9 cellular contexts compared by ENCODE assay signal in genomic region chr9:136975624-136976023, GRCh38. TPM values are rescaled to one million over a fixed set of nuclear protein-coding genes. Genes with fewer than 3 reads are reported as not detected.
DNase-seq lines count a peak whose midpoint lies in the region; ATAC-seq and TF ChIP-seq lines count a peak whose summit lies in the region.
"Had no signal": no experiment of that assay in that cellular context is flagged by ENCODE, and none has a peak within 500 bp of the region (broad histone marks: within the 10 kb centered on the region; RNA-seq: fewer than 3 reads in every experiment).

No MANE protein-coding gene starts in this region.

- no peaks in the 10 kb centered on the region for H3K27me3 ChIP-seq in GM23338 (ENCODE audit: insufficient read depth)

- no peaks in the 10 kb centered on the region for H3K36me3 Mint-ChIP-seq in GM23338 (ENCODE audit: low read depth)
- H3K36me3 Mint-ChIP-seq in activated T-cell treated with anti-CD3 and anti-CD28 coated beads, Interleukin-2, amount 50 U/mL, for 24 hours (ENCODE audit: low read depth) = no peaks in the 10 kb centered on the region

- no peak overlapping the region for H3K4me2 ChIP-seq in GM23338

- no peaks in the 10 kb centered on the region for H3K36me3 ChIP-seq in GM23338 (ENCODE audit: insufficient read depth)

- H3K27ac Mint-ChIP-seq in GM23338 = no peak overlapping the region
- H3K27ac Mint-ChIP-seq in activated T-cell treated with anti-CD3 and anti-CD28 coated beads, Interleukin-2, amount 50 U/mL, for 24 hours = peak overlapping the region; percentile 23

- no peak overlapping the region for H2AFZ ChIP-seq in GM23338

- peaks cover 9% of the 10 kb centered on the region for H3K27me3 Mint-ChIP-seq in GM23338 (ENCODE audit: insufficient read depth, low read depth, poor library complexity)
- H3K27me3 Mint-ChIP-seq in activated T-cell treated with anti-CD3 and anti-CD28 coated beads, Interleukin-2, amount 50 U/mL, for 24 hours = peaks cover 4% of the 10 kb centered on the region

- H3K4me1 Mint-ChIP-seq in GM23338 = peaks cover 2% of the 10 kb centered on the region; the same call in 1 of the 3 replicates
- H3K4me1 Mint-ChIP-seq in activated T-cell treated with anti-CD3 and anti-CD28 coated beads, Interleukin-2, amount 50 U/mL, for 24 hours (ENCODE audit: low read depth) = peaks cover 20% of the 10 kb centered on the region

- no peaks in the 10 kb centered on the region for H3K9me2 ChIP-seq in GM23338 (ENCODE audit: insufficient read depth)

- no peaks in the 10 kb centered on the region for H3K9me3 Mint-ChIP-seq in GM23338
- no peaks in the 10 kb centered on the region for H3K9me3 Mint-ChIP-seq in activated T-cell treated with anti-CD3 and anti-CD28 coated beads, Interleukin-2, amount 50 U/mL, for 24 hours

- H3K27ac ChIP-seq in 22Rv1 (no peak overlapping the region), GM23338 (ENCODE audit: low read depth) (no peak overlapping the region)
- H3K27ac ChIP-seq: epithelial cell of prostate had no signal

- no peaks in the 10 kb centered on the region for H4K20me1 ChIP-seq in GM23338 (replicated peaks; ENCODE audit: insufficient read depth)

- DNase-seq in GM23338 (ENCODE audit: low spot score) = peak; percentile 82
- DNase-seq in activated T-cell treated with anti-CD3 and anti-CD28 coated beads, Interleukin-2, amount 50 U/mL, for 24 hours = peak; percentile 56
- DNase-seq in iPS-NIHi11 (ENCODE audit: low spot score) = peak; percentile 79
- no peak for DNase-seq in SIG-M5 (lab: John Stamatoyannopoulos, UW)
- no peak for DNase-seq in D341Med (ENCODE audit: low spot score)

- TF ChIP-seq CTCF in 22Rv1 (IDR thresholded peaks at IDR 0.05) = peak; percentile 24
- TF ChIP-seq CTCF in GM23338 (conservative IDR thresholded peaks at IDR 0.05; ENCODE audit: low read depth in 2 of 2) = peak; percentile 59 to 89

- no peak overlapping the region for H3K4me3 ChIP-seq in GM23338

- H3K79me2 ChIP-seq in GM23338 (replicated peaks; ENCODE audit: insufficient read depth) = no peaks in the 10 kb centered on the region

- ATAC-seq in GM23338 = peak; percentile 43
- no peak for ATAC-seq in HG03108 (IDR thresholded peaks at IDR 0.05; ENCODE audit: unreplicated experiment)
- ATAC-seq in GM19395 (IDR thresholded peaks at IDR 0.05; ENCODE audit: unreplicated experiment) = no peak

- H3K4me1 ChIP-seq in GM23338 (ENCODE audit: insufficient read depth) = no peaks in the 10 kb centered on the region

- no peak overlapping the region for H3K4me3 Mint-ChIP-seq in GM23338
- H3K4me3 Mint-ChIP-seq in activated T-cell treated with anti-CD3 and anti-CD28 coated beads, Interleukin-2, amount 50 U/mL, for 24 hours = no peak overlapping the region

- H3F3A ChIP-seq in GM23338 (replicated peaks; ENCODE audit: low read depth) = no peaks in the 10 kb centered on the region

TF ChIP-seq in GM23338, 12 proteins besides CTCF, POLR2A, EP300 and RAD21:
- TF ChIP-seq POLR2AphosphoS5 (IDR thresholded peaks at IDR 0.05; ENCODE audit: low read depth) = no peak
- no peak for TF ChIP-seq EZH2 (IDR thresholded peaks at IDR 0.05; ENCODE audit: low read depth, unreplicated experiment)
- no peak for TF ChIP-seq ETS1 (IDR thresholded peaks at IDR 0.05)
- TF ChIP-seq ZNF331 (CRISPR knock-in tag; IDR thresholded peaks at IDR 0.05; ENCODE audit: low read depth) = no peak
- no peak for TF ChIP-seq EZH2phosphoT487 (IDR thresholded peaks at IDR 0.05; ENCODE audit: unreplicated experiment)
- TF ChIP-seq ZNF462 (CRISPR knock-in tag; IDR thresholded peaks at IDR 0.05) = no peak
- no peak for TF ChIP-seq STAT1 (IDR thresholded peaks at IDR 0.05; ENCODE audit: unreplicated experiment)
- no peak for TF ChIP-seq NANOG (IDR thresholded peaks at IDR 0.05; ENCODE audit: borderline replicate concordance)
- no peak for TF ChIP-seq ZNF114 (CRISPR knock-in tag; IDR thresholded peaks at IDR 0.05)

RNA-seq across cellular contexts. Expression of gene PTGDS, which starts 1.7 kb away (rescaled TPM):
- 1.9 TPM in 1 of 2 replicates, not detected in the other for total RNA-seq in GM23338 (2014; rRNA removed; shearing (Covaris generic))
- 3.1 and 5.9 TPM in 2 replicates for polyA plus RNA-seq in GM23338 (2016; fragmentation: Nextera tagmentation; extraction: Ambion mirVana)

RNA-seq across cellular contexts. Expression of gene LCNL1, which starts 7.2 kb away (rescaled TPM):
- not detected in 2 replicates for total RNA-seq in GM23338 (2014; rRNA removed; shearing (Covaris generic))
- 0.11 and 0.14 TPM in 2 replicates for polyA plus RNA-seq in GM23338 (2016; fragmentation: Nextera tagmentation; extraction: Ambion mirVana)

RNA-seq across cellular contexts. Expression of gene PAXX, which starts 16.6 kb away (rescaled TPM):
- 33.9 and 71.5 TPM in 2 replicates for total RNA-seq in GM23338 (2014; rRNA removed; shearing (Covaris generic))
- polyA plus RNA-seq in GM23338 (2016; fragmentation: Nextera tagmentation; extraction: Ambion mirVana) = 86.0 and 88.3 TPM in 2 replicates

RNA-seq across cellular contexts. Expression of gene CLIC3, which starts 20.7 kb away (rescaled TPM):
- 0.56 TPM in 1 of 2 replicates, not detected in the other for total RNA-seq in GM23338 (2014; rRNA removed; shearing (Covaris generic))
- 0.53 and 0.57 TPM in 2 replicates for polyA plus RNA-seq in GM23338 (2016; fragmentation: Nextera tagmentation; extraction: Ambion mirVana)

RNA-seq across cellular contexts. Expression of gene LCN12, which starts 23.6 kb away (rescaled TPM):
- 0.69 and 2.6 TPM in 2 replicates for total RNA-seq in GM23338 (2014; rRNA removed; shearing (Covaris generic))
- 0.39 and 0.68 TPM in 2 replicates for polyA plus RNA-seq in GM23338 (2016; fragmentation: Nextera tagmentation; extraction: Ambion mirVana)

Comparison
In these comparisons a context has a peak if more than half of its experiments do, and no peak if none do; other contexts are left out.
1. DNase-seq: peak in GM23338 (single experiment), activated T-cell treated with anti-CD3 and anti-CD28 coated beads, Interleukin-2, amount 50 U/mL, for 24 hours (single experiment) and iPS-NIHi11 (single experiment); none in SIG-M5 (single experiment) and D341Med (single experiment).